Comparison of ENCODE assay signal across 20 cellular contexts in the genomic region with DNA sequence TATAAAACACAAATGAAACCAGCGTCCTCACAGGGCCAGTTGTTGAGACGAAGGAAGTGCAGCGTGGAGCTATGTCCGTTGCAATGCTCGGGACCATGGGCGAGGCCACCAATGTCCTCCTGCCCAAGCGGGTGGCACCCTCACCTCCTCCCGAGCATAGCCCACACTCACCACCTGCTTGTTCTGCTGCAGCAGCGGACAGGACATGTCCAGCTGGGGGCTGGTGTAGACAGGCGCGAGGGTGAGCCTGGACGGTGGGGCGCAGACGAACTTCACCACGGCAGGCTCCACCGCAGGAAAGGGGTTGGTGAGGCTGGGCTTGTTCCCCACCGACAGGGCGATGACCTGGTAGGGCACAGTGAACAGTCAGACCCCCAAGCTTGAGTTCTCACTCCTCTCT.
DNase-seq lines count a peak whose midpoint lies in the region; ATAC-seq, FAIRE-seq and TF ChIP-seq lines count a peak whose summit lies in the region.
"Had no signal": no experiment of that assay in that cellular context is flagged by ENCODE, and none has a peak within 500 bp of the region (broad histone marks: within the 10 kb centered on the region; RNA-seq: fewer than 3 reads in every experiment).

No MANE protein-coding gene starts in this region.

- FAIRE-seq in K562 (lab: Jason Lieb, UNC): no peak
- FAIRE-seq: G401.6, GM12892, GM19239, H1 had no signal

- peaks cover 4% of the 10 kb centered on the region for H3K9me1 ChIP-seq in K562 (ENCODE audit: control insufficient read depth, insufficient read depth, low read length)

- no peaks in the 10 kb centered on the region for H3K27me3 Mint-ChIP-seq in CD8-positive, alpha-beta T cell (ENCODE audit: low read depth)
- H3K27me3 Mint-ChIP-seq: CD4-positive, alpha-beta T cell had no signal

- POLR2A ChIA-PET in CD8-positive, alpha-beta T cell (lab: Charles Lee): no interaction called here
- POLR2A ChIA-PET in K562 (lab: Yijun Ruan, JAX): interaction anchor here (0.7 to 1.1 kb wide), 3 partner anchors 11 to 508 kb away, joined by 3 to 4 read pairs (median 4); no protein-coding TSS in a partner anchor
- POLR2A ChIA-PET in SK-N-SH (lab: Yijun Ruan, JAX): no interaction called here

- H3K9me2 ChIP-seq in SK-N-SH: no peaks in the 10 kb centered on the region

- H4K20me1 ChIP-seq in K562 (replicated peaks; ENCODE audit: control insufficient read depth, insufficient read depth, low read length): no peaks in the 10 kb centered on the region; the same call in none of the 2 replicates
- no peaks in the 10 kb centered on the region for H4K20me1 ChIP-seq in SK-N-SH (ENCODE audit: insufficient read depth)

- TF ChIP-seq EP300 in K562 (IDR thresholded peaks at IDR 0.05; ENCODE audit: low read length): no peak
- TF ChIP-seq EP300 in SK-N-SH (IDR thresholded peaks at IDR 0.05; ENCODE audit: borderline replicate concordance in 1 of 2, low read depth in 1 of 2, low read length in 1 of 2): no peak

- intact Hi-C loops in CD8-positive, alpha-beta T cell (cut with DNase I, micrococcal nuclease): no loop called here
- intact Hi-C loops in K562 (cut with micrococcal nuclease): no loop called here

- CTCF ChIA-PET in CD8-positive, alpha-beta T cell (lab: Charles Lee): interaction anchor here (0.9 to 2.4 kb wide), 3 partner anchors 11 to 95 kb away, joined by 3 to 17 read pairs (median 5); no protein-coding TSS in a partner anchor
- CTCF ChIA-PET in K562 (lab: Yijun Ruan, JAX; ENCODE audit: low intra/inter-chr PET ratio) (no interaction called here), SK-N-SH (lab: Yijun Ruan, JAX) (no interaction called here)

- H3K4me1 Mint-ChIP-seq in CD8-positive, alpha-beta T cell (ENCODE audit: low read depth): peaks cover 8% of the 10 kb centered on the region
- peaks cover 27% of the 10 kb centered on the region for H3K4me1 Mint-ChIP-seq in stimulated activated effector memory CD8-positive, alpha-beta T cell treated with anti-CD3 and anti-CD28 coated beads, Interleukin-12 subunit alpha, Interleukin-12 subunit beta, amount 100 ng/mL, for 72 hours
- H3K4me1 Mint-ChIP-seq: H9 had no signal

- TF ChIP-seq POLR2A in K562 (conservative IDR thresholded peaks at IDR 0.05): no peak

- H2AFZ ChIP-seq in K562 (ENCODE audit: low read depth, low read length) (no peak overlapping the region), SK-N-SH (ENCODE audit: low read depth) (no peak overlapping the region)
- H2AFZ ChIP-seq: GM23248 had no signal

- in situ Hi-C loops in K562 (cut with MboI): no loop called here

- no peak for TF ChIP-seq CTCF in CD8-positive, alpha-beta T cell (IDR thresholded peaks at IDR 0.05)
- no peak for TF ChIP-seq CTCF in K562 (IDR thresholded peaks at IDR 0.05 in 2 of 3, conservative IDR thresholded peaks at IDR 0.05 in 1 of 3; ENCODE audit: insufficient read depth in 2 of 3, low read depth in 1 of 3, low read length in 3 of 3)
- no peak for TF ChIP-seq CTCF in SK-N-SH (IDR thresholded peaks at IDR 0.05)

- H3F3A ChIP-seq in SK-N-SH (replicated peaks; ENCODE audit: insufficient read depth): no peaks in the 10 kb centered on the region

- H3K36me3 ChIP-seq in CD8-positive, alpha-beta T cell (ENCODE audit: insufficient read depth, low read length): peaks cover 82% of the 10 kb centered on the region
- H3K36me3 ChIP-seq in K562 (ENCODE audit: control insufficient read depth, insufficient read depth, low read length) (peaks cover 99% of the 10 kb centered on the region), H7 (replicated peaks; ENCODE audit: control insufficient read depth, insufficient read depth, low read length) (peaks cover 32% of the 10 kb centered on the region), SK-N-SH (replicated peaks in 1 of 2; ENCODE audit: control insufficient read depth in 1 of 2, insufficient read depth in 2 of 2, low read length in 1 of 2) (no peaks in the 10 kb centered on the region)

- TF ChIP-seq RAD21 in K562 (CRISPR knock-in tag; conservative IDR thresholded peaks at IDR 0.05 in 1 of 2, IDR thresholded peaks at IDR 0.05 in 1 of 2) (no peak), SK-N-SH (IDR thresholded peaks at IDR 0.05; ENCODE audit: low read length) (no peak)

- peaks cover 97% of the 10 kb centered on the region for H3K36me3 Mint-ChIP-seq in CD8-positive, alpha-beta T cell
- H3K36me3 Mint-ChIP-seq in stimulated activated effector memory CD8-positive, alpha-beta T cell treated with anti-CD3 and anti-CD28 coated beads, Interleukin-12 subunit alpha, Interleukin-12 subunit beta, amount 100 ng/mL, for 72 hours: peaks cover 100% of the 10 kb centered on the region

- BruUV-seq in K562 (replicated peaks; lab: Mats Ljungman, UMichigan): no TSS peak

- no peaks in the 10 kb centered on the region for H3K9me3 ChIP-seq in CD8-positive, alpha-beta T cell (ENCODE audit: low read length)
- H3K9me3 ChIP-seq in K562 (replicated peaks; ENCODE audit: control insufficient read depth, insufficient read depth, low read depth, low read length): no peaks in the 10 kb centered on the region
- no peaks in the 10 kb centered on the region for H3K9me3 ChIP-seq in SK-N-SH

- no peaks in the 10 kb centered on the region for H3K4me1 ChIP-seq in CD8-positive, alpha-beta T cell (ENCODE audit: insufficient read depth, low read length)
- peaks cover 8 to 14% of the 10 kb centered on the region in 2 experiments for H3K4me1 ChIP-seq in K562 (replicated peaks in 1 of 2; ENCODE audit: control insufficient read depth in 2 of 2, insufficient read depth in 2 of 2, low read length in 2 of 2)
- H3K4me1 ChIP-seq in SK-N-SH (ENCODE audit: control insufficient read depth in 1 of 2, insufficient read depth in 2 of 2, low read depth in 1 of 2, low read length in 1 of 2): no peaks in the 10 kb centered on the region

- H3K27ac Mint-ChIP-seq in CD8-positive, alpha-beta T cell: peak overlapping the region; percentile 27
- peak overlapping the region; percentile 69 for H3K27ac Mint-ChIP-seq in stimulated activated effector memory CD8-positive, alpha-beta T cell treated with anti-CD3 and anti-CD28 coated beads, Interleukin-12 subunit alpha, Interleukin-12 subunit beta, amount 100 ng/mL, for 72 hours

- H3K9ac ChIP-seq in K562 (ENCODE audit: insufficient read depth in 1 of 2, low read depth in 2 of 2, low read length in 2 of 2) (no peak overlapping the region), SK-N-SH (no peak overlapping the region)
- H3K9ac ChIP-seq: GM23248 had no signal

- H3K27me3 ChIP-seq in CD8-positive, alpha-beta T cell (ENCODE audit: insufficient read depth, low read length): no peaks in the 10 kb centered on the region
- H3K27me3 ChIP-seq in K562 (ENCODE audit: control insufficient read depth in 2 of 2, insufficient read depth in 2 of 2, low read length in 2 of 2) (no peaks in the 10 kb centered on the region), H7 (ENCODE audit: control insufficient read depth, insufficient read depth, low read length) (no peaks in the 10 kb centered on the region), SK-N-SH (ENCODE audit: insufficient read depth) (no peaks in the 10 kb centered on the region)

- H3K4me3 ChIP-seq in CD8-positive, alpha-beta T cell (ENCODE audit: low read depth, low read length): no peak overlapping the region
- H3K4me3 ChIP-seq in K562 (no peak overlapping the region), H7 (ENCODE audit: insufficient read depth, low read depth, low read length) (no peak overlapping the region), SK-N-SH (ENCODE audit: low read depth in 2 of 2, low read length in 1 of 2) (no peak overlapping the region)
- H3K4me3 ChIP-seq: GM23248 had no signal

- no peaks in the 10 kb centered on the region for H3K9me3 Mint-ChIP-seq in CD8-positive, alpha-beta T cell
- no peaks in the 10 kb centered on the region for H3K9me3 Mint-ChIP-seq in stimulated activated effector memory CD8-positive, alpha-beta T cell treated with anti-CD3 and anti-CD28 coated beads, Interleukin-12 subunit alpha, Interleukin-12 subunit beta, amount 100 ng/mL, for 72 hours
- H3K9me3 Mint-ChIP-seq: CD4-positive, alpha-beta T cell; H9 had no signal

- no peak overlapping the region for H3K27ac ChIP-seq in CD8-positive, alpha-beta T cell (ENCODE audit: low read depth, low read length)
- H3K27ac ChIP-seq in K562 (ENCODE audit: extremely low read depth, low read depth, low read length) (no peak overlapping the region), SK-N-SH (ENCODE audit: low read depth in 2 of 2, low read length in 1 of 2) (no peak overlapping the region)
- H3K27ac ChIP-seq: GM23248 had no signal

- 87% methylated on average over 18 of the region's 18 CpGs for WGBS in K562 (ENCODE audit: insufficient coverage, low coverage, missing lambda C conversion rate)
- WGBS in SK-N-SH (ENCODE audit: low lambda C conversion rate): 80% methylated on average over 11 of the region's 18 CpGs

- H3K79me2 ChIP-seq in K562 (ENCODE audit: control insufficient read depth, insufficient read depth, low read length) (no peaks in the 10 kb centered on the region), SK-N-SH (ENCODE audit: insufficient read depth) (no peaks in the 10 kb centered on the region)

- H3K4me3 Mint-ChIP-seq in CD8-positive, alpha-beta T cell: no peak overlapping the region
- no peak overlapping the region for H3K4me3 Mint-ChIP-seq in stimulated activated effector memory CD8-positive, alpha-beta T cell treated with anti-CD3 and anti-CD28 coated beads, Interleukin-12 subunit alpha, Interleukin-12 subunit beta, amount 100 ng/mL, for 72 hours
- H3K4me3 Mint-ChIP-seq: CD14-positive monocyte; CD4-positive, alpha-beta T cell; H9 had no signal

- ATAC-seq in CD8-positive, alpha-beta T cell: no peak
- no peak for ATAC-seq in K562
- ATAC-seq in stimulated activated effector memory CD8-positive, alpha-beta T cell treated with anti-CD3 and anti-CD28 coated beads, Interleukin-12 subunit alpha, Interleukin-12 subunit beta, amount 100 ng/mL, for 72 hours: no peak
- ATAC-seq in HG03139 (IDR thresholded peaks at IDR 0.05; ENCODE audit: unreplicated experiment): no peak
- ATAC-seq: HCT116 had no signal

- no peak for DNase-seq in CD8-positive, alpha-beta T cell
- no peak for DNase-seq in K562 (ENCODE audit: extremely low read depth in 1 of 4, low spot score in 3 of 4)
- DNase-seq in stimulated activated effector memory CD8-positive, alpha-beta T cell treated with anti-CD3 and anti-CD28 coated beads, Interleukin-12 subunit alpha, Interleukin-12 subunit beta, amount 100 ng/mL, for 72 hours (ENCODE audit: low spot score in 2 of 2): no peak
- DNase-seq in H7: no peak
- DNase-seq in SK-N-SH: no peak
- DNase-seq in Kasumi-1 (lab: John Stamatoyannopoulos, UW): no peak
- DNase-seq: Calu3; CD4-positive, alpha-beta T cell; COR-L47; DMS53; DMS79 treated with DMSO at 0.1 percent for 48 hours; GM23248; H9 had no signal

- no peak overlapping the region for H3K4me2 ChIP-seq in K562 (ENCODE audit: insufficient read depth, low read length)
- H3K4me2 ChIP-seq in SK-N-SH: no peak overlapping the region

TF ChIP-seq in SK-N-SH, 30 proteins besides CTCF, POLR2A, EP300 and RAD21 (continues in another document):
- TF ChIP-seq GABPA (IDR thresholded peaks at IDR 0.05; ENCODE audit: low read depth): no peak
- TF ChIP-seq NFIC (IDR thresholded peaks at IDR 0.05; ENCODE audit: borderline replicate concordance): no peak
- TF ChIP-seq EZH2phosphoT487 (IDR thresholded peaks at IDR 0.05; ENCODE audit: borderline replicate concordance, low read depth): no peak
- no peak for TF ChIP-seq CHD2 (IDR thresholded peaks at IDR 0.05; ENCODE audit: low read length, partially characterized antibody)
- TF ChIP-seq MEF2A (IDR thresholded peaks at IDR 0.05; ENCODE audit: borderline replicate concordance, low read depth): no peak
